Comparison of ENCODE assay signal across 20 cellular contexts in genomic region chr14:100371773-100372172, GRCh38. TPM values are rescaled to one million over a fixed set of nuclear protein-coding genes. Genes with fewer than 3 reads are reported as not detected.
DNase-seq lines count a peak whose midpoint lies in the region; ATAC-seq and TF ChIP-seq lines count a peak whose summit lies in the region.
"Had no signal": no experiment of that assay in that cellular context is flagged by ENCODE, and none has a peak within 500 bp of the region (broad histone marks: within the 10 kb centered on the region; RNA-seq: fewer than 3 reads in every experiment).

No MANE protein-coding gene starts in this region.

- DNase-seq in activated naive CD4-positive, alpha-beta T cell treated with anti-CD3 and anti-CD28 coated beads, Interleukin-2, amount 10 ng/mL, durations not matched to agents 7 days and 5 days, result no peak
- no peak for DNase-seq in activated naive CD4-positive, alpha-beta T cell treated with anti-CD3 and anti-CD28 coated beads, Interleukin-2, amount 50 U/mL, for 16 hours
- DNase-seq in IMR-90 (no peak), fibroblast of the aortic adventitia (ENCODE audit: low read depth) (no peak), gastrocnemius medialis (no peak), amygdala (lab: John Stamatoyannopoulos, UW) (no peak), NCI-H2171 treated with DMSO at 0.1 percent for 48 hours (lab: John Stamatoyannopoulos, UW) (no peak), stomach (no peak)
- DNase-seq: activated CD8-positive, alpha-beta memory T cell treated with anti-CD3 and anti-CD28 coated beads, Interleukin-2, amount 50 U/mL, for 48 hours; COR-L47; dermis blood vessel endothelial cell; esophagus squamous epithelium; GDM1; NCI-H187 treated with DMSO at 0.1 percent for 48 hours; NCI-H524 treated with DMSO at 0.1 percent for 48 hours; right lobe of liver; SK-N-SH; stimulated activated CD4-positive, alpha-beta T cell treated with anti-CD3 and anti-CD28 coated beads, Interleukin-2, amount 100 ng/mL, for 48 hours; stimulated activated CD8-positive, alpha-beta memory T cell treated with anti-CD3 and anti-CD28 coated beads, Interleukin-4, amount 100 ng/mL, for 48 hours had no signal

- H3K79me1 ChIP-seq in IMR-90 (ENCODE audit: low read depth in 1 of 2, low read length in 2 of 2), result peaks cover 27 to 72% of the 10 kb centered on the region in 2 experiments

- peaks cover 11% of the 10 kb centered on the region; the same call in 1 of the 2 replicates for H4K20me1 ChIP-seq in IMR-90 (ENCODE audit: insufficient read depth, low read length)

- H4K5ac ChIP-seq in IMR-90 (ENCODE audit: low read depth, low read length), result no peak overlapping the region

- dilution Hi-C loops in IMR-90 (cut with HindIII; ENCODE audit: low sequenced_read_pairs, unreplicated experiment), result no loop called here

- no peaks in the 10 kb centered on the region for H3K9me3 Mint-ChIP-seq in activated naive CD4-positive, alpha-beta T cell treated with anti-CD3 and anti-CD28 coated beads, Interleukin-2, amount 10 ng/mL, durations not matched to agents 7 days and 5 days

- TF ChIP-seq CTCF in IMR-90 (conservative IDR thresholded peaks at IDR 0.05; ENCODE audit: low read depth, low read length), result no peak
- TF ChIP-seq CTCF in fibroblast of the aortic adventitia (IDR thresholded peaks at IDR 0.05; ENCODE audit: insufficient read depth, low read length), result no peak
- TF ChIP-seq CTCF in gastrocnemius medialis (IDR thresholded peaks at IDR 0.05 in 4 of 5, conservative IDR thresholded peaks at IDR 0.05 in 1 of 5), result no peak
- TF ChIP-seq CTCF in stomach (IDR thresholded peaks at IDR 0.05), result no peak

- peak overlapping the region; percentile 50; the same call in 1 of the 2 replicates for H3K4me2 ChIP-seq in IMR-90 (ENCODE audit: low read depth, low read length)
- H3K4me2 ChIP-seq: SK-N-SH had no signal

- H3K4ac ChIP-seq in IMR-90 (ENCODE audit: low read depth, low read length), result no peak overlapping the region

- no peak overlapping the region; the same call in 1 of the 2 replicates for H3K18ac ChIP-seq in IMR-90 (ENCODE audit: low read depth, low read length)

- H3K9me3 ChIP-seq in IMR-90 (ENCODE audit: control insufficient read depth, insufficient read depth, low read length) (no peaks in the 10 kb centered on the region), gastrocnemius medialis (no peaks in the 10 kb centered on the region), stomach (no peaks in the 10 kb centered on the region)
- H3K9me3 ChIP-seq: esophagus squamous epithelium, right lobe of liver, SK-N-SH had no signal

- in situ Hi-C loops in IMR-90 (cut with MboI; ENCODE audit: low sequenced_read_pairs), result no loop called here
- in situ Hi-C loops in gastrocnemius medialis (cut with MboI; ENCODE audit: low sequenced_read_pairs in 4 of 4), result no loop called here

- H3K23ac ChIP-seq in IMR-90 (ENCODE audit: low read depth, low read length), result no peak overlapping the region

- no peak overlapping the region for H3K4me3 Mint-ChIP-seq in activated naive CD4-positive, alpha-beta T cell treated with anti-CD3 and anti-CD28 coated beads, Interleukin-2, amount 10 ng/mL, durations not matched to agents 7 days and 5 days

- H2BK120ac ChIP-seq in IMR-90 (ENCODE audit: low read depth, low read length), result no peak overlapping the region

- peaks cover 17% of the 10 kb centered on the region for H3K9me1 ChIP-seq in IMR-90 (ENCODE audit: insufficient read depth, low read length)

- TF ChIP-seq EP300 in stomach (IDR thresholded peaks at IDR 0.05), result no peak

- H3K14ac ChIP-seq in IMR-90 (replicated peaks; ENCODE audit: low read depth, low read length), result no peak overlapping the region

- H2AK5ac ChIP-seq in IMR-90 (ENCODE audit: low read depth, low read length), result peak overlapping the region; percentile 62; the same call in 1 of the 2 replicates

- no peak overlapping the region for H2BK15ac ChIP-seq in IMR-90 (ENCODE audit: low read depth, low read length)

- H3K27me3 Mint-ChIP-seq in activated naive CD4-positive, alpha-beta T cell treated with anti-CD3 and anti-CD28 coated beads, Interleukin-2, amount 10 ng/mL, durations not matched to agents 7 days and 5 days, result no peaks in the 10 kb centered on the region

- intact Hi-C loops in IMR-90 (cut with micrococcal nuclease), result no loop called here
- intact Hi-C loops in gastrocnemius medialis (cut with DNase I; ENCODE audit: low total_unique reads), result no loop called here
- intact Hi-C loops in stomach (cut with DNase I; ENCODE audit: low total_unique reads), result loop anchor here (10.0 kb wide), 1 partner anchor 87 kb away; no protein-coding TSS in a partner anchor

- H3K4me3 ChIP-seq in IMR-90 (ENCODE audit: insufficient read depth, low read depth, low read length) (no peak overlapping the region), fibroblast of the aortic adventitia (ENCODE audit: low read depth, low read length) (peak overlapping the region; percentile 41), gastrocnemius medialis (peak overlapping the region in 2 of 4 donors; percentile 0 to 90), stomach (peak overlapping the region in 1 of 4 donors; percentile 67)
- H3K4me3 ChIP-seq: esophagus squamous epithelium, right lobe of liver had no signal

- H3K56ac ChIP-seq in IMR-90 (ENCODE audit: extremely low read depth, insufficient read depth, low read length), result no peak overlapping the region

- peak overlapping the region; percentile 3 for H3K27ac Mint-ChIP-seq in activated naive CD4-positive, alpha-beta T cell treated with anti-CD3 and anti-CD28 coated beads, Interleukin-2, amount 10 ng/mL, durations not matched to agents 7 days and 5 days

- no peak overlapping the region for H2AFZ ChIP-seq in IMR-90 (replicated peaks; ENCODE audit: low read length, poor library complexity)

- H3K4me1 Mint-ChIP-seq in activated naive CD4-positive, alpha-beta T cell treated with anti-CD3 and anti-CD28 coated beads, Interleukin-2, amount 10 ng/mL, durations not matched to agents 7 days and 5 days, result peaks cover 67% of the 10 kb centered on the region

- no peak for ATAC-seq in IMR-90 (ENCODE audit: low read depth)
- ATAC-seq in gastrocnemius medialis, result no peak
- ATAC-seq: right lobe of liver had no signal

- H3K27me3 ChIP-seq in IMR-90 (ENCODE audit: control insufficient read depth, insufficient read depth, low read length) (no peaks in the 10 kb centered on the region), gastrocnemius medialis (no peaks in the 10 kb centered on the region), stomach (no peaks in the 10 kb centered on the region)
- H3K27me3 ChIP-seq: esophagus squamous epithelium, right lobe of liver had no signal

- no peak overlapping the region for H2BK20ac ChIP-seq in IMR-90 (ENCODE audit: low read depth, low read length)

- no peak for TF ChIP-seq POLR2A in IMR-90 (IDR thresholded peaks at IDR 0.05; ENCODE audit: low read depth, low read length)
- TF ChIP-seq POLR2A in gastrocnemius medialis (IDR thresholded peaks at IDR 0.05), result no peak
- no peak for TF ChIP-seq POLR2A in stomach (IDR thresholded peaks at IDR 0.05)

- POLR2A ChIA-PET in IMR-90 (lab: Charles Lee; ENCODE audit: unreplicated experiment), result no interaction called here

- H3K27ac ChIP-seq in IMR-90 (ENCODE audit: insufficient read depth, low read length) (no peak overlapping the region; the same call in 1 of the 2 replicates), gastrocnemius medialis (peak overlapping the region; percentile 3 to 88 (median 65)), stomach (peak overlapping the region in 1 of 5 donors; percentile 95)
- H3K27ac ChIP-seq: esophagus squamous epithelium had no signal

- WGBS in IMR-90 (ENCODE audit: extremely low coverage in 2 of 2, insufficient read length in 1 of 2), 2 experiments, result 88% methylated on average over 6 of the region's 6 CpGs; no CpG with 5 or more reads in 1 of the 2 experiments
- WGBS in stomach, 5 donors, result 82 to 87% (median 84%) methylated on average over 6 of the region's 6 CpGs

- H3K4me1 ChIP-seq in IMR-90 (ENCODE audit: control insufficient read depth, insufficient read depth, low read length) (peaks cover 13% of the 10 kb centered on the region), gastrocnemius medialis (peaks cover 11 to 15% of the 10 kb centered on the region in 2 donors), stomach (peaks cover 14 to 55% (median 32%) of the 10 kb centered on the region in 4 donors)

- H2BK5ac ChIP-seq in IMR-90 (ENCODE audit: low read depth, low read length, poor library complexity, severe bottlenecking), result no peak overlapping the region

- no peak overlapping the region for H4K8ac ChIP-seq in IMR-90 (ENCODE audit: low read depth in 2 of 2, low read length in 2 of 2)

- no peak overlapping the region for H4K91ac ChIP-seq in IMR-90 (ENCODE audit: insufficient read depth, low read depth, low read length)

- no TSS peak for BruUV-seq in IMR-90 (replicated peaks; lab: Mats Ljungman, UMichigan)

- H3K36me3 ChIP-seq in IMR-90 (ENCODE audit: control insufficient read depth, insufficient read depth, low read length), result peaks cover 31% of the 10 kb centered on the region
- H3K36me3 ChIP-seq in gastrocnemius medialis, result peaks cover 0 to 17% of the 10 kb centered on the region in 2 donors
- H3K36me3 ChIP-seq in stomach, result peaks cover 11 to 45% (median 34%) of the 10 kb centered on the region in 4 donors

- H3K36me3 Mint-ChIP-seq in activated naive CD4-positive, alpha-beta T cell treated with anti-CD3 and anti-CD28 coated beads, Interleukin-2, amount 10 ng/mL, durations not matched to agents 7 days and 5 days, result peaks cover 55% of the 10 kb centered on the region

- TF ChIP-seq RAD21 in IMR-90 (IDR thresholded peaks at IDR 0.05; ENCODE audit: low read length), result no peak

- H3K9ac ChIP-seq in IMR-90 (ENCODE audit: low read depth, low read length), result peak overlapping the region; percentile 17; the same call in 1 of the 2 replicates
- H3K9ac ChIP-seq: SK-N-SH had no signal

- CTCF ChIA-PET in activated naive CD4-positive, alpha-beta T cell treated with anti-CD3 and anti-CD28 coated beads, Interleukin-2, amount 10 ng/mL, durations not matched to agents 7 days and 5 days (lab: Charles Lee), result interaction anchor here (1.8 kb wide), 1 partner anchor 284 kb away, joined by 3 read pairs; no protein-coding TSS in a partner anchor
- CTCF ChIA-PET in IMR-90 (lab: Yijun Ruan, JAX), result interaction anchor here (0.6 kb wide), 1 partner anchor 30 kb away, joined by 3 read pairs; no protein-coding TSS in a partner anchor

- H2AK9ac ChIP-seq in IMR-90 (replicated peaks; ENCODE audit: low read depth, low read length, poor library complexity), result no peak overlapping the region

RNA-seq across cellular contexts. Expression of gene WDR25, which starts 4.5 kb away (rescaled TPM):
- 22.5 and 25.8 TPM in 2 replicates for total RNA-seq in IMR-90 (2012; rRNA removed)
- polyA plus RNA-seq in IMR-90 (2012; rRNA removed), result 16.6 and 16.9 TPM in 2 replicates
- 14.0 and 18.1 TPM in 2 replicates for polyA plus RNA-seq in IMR-90 (2012; cell fraction: cytosol; rRNA removed)
- polyA plus RNA-seq in IMR-90 (2012; cell fraction: nucleus; rRNA removed; ENCODE audit: low replicate concordance), result 9.9 and 11.9 TPM in 2 replicates
- 15.7 and 21.1 TPM in 2 replicates for total RNA-seq in fibroblast of the aortic adventitia (ENCODE audit: low replicate concordance)
- total RNA-seq in gastrocnemius medialis, result 10 to 100 TPM in 2 of 4 donors, 1 to 10 TPM in 2; 5.9 to 12.2 (median 10.4) TPM
- 10 to 100 TPM in 1 of 5 donors, 1 to 10 TPM in 4; 1.3 to 10.5 (median 8.7) TPM for total RNA-seq in stomach
- 10 to 100 TPM in 1 of 3 donors, 1 to 10 TPM in 2; 5.3 to 13.6 (median 8.3) TPM for polyA plus RNA-seq in stomach

RNA-seq across cellular contexts. Expression of gene SLC25A47, which starts 48.6 kb away (rescaled TPM):
- not detected in 2 replicates for total RNA-seq in IMR-90 (2012; rRNA removed)
- not detected in 2 replicates for polyA plus RNA-seq in IMR-90 (2012; rRNA removed)
- 0.02 TPM in 1 of 2 replicates, not detected in the other for polyA plus RNA-seq in IMR-90 (2012; cell fraction: cytosol; rRNA removed)
- polyA plus RNA-seq in IMR-90 (2012; cell fraction: nucleus; rRNA removed; ENCODE audit: low replicate concordance), result 0.10 TPM in 1 of 2 replicates, not detected in the other
- not detected in 2 replicates for total RNA-seq in fibroblast of the aortic adventitia (ENCODE audit: low replicate concordance)
- total RNA-seq in gastrocnemius medialis, result 1 to 10 TPM in 1 of 4 donors, under 1 TPM in 1, not detected in 2; 0.46 to 1.3 TPM
- total RNA-seq in stomach, result under 1 TPM in 1 of 5 donors, not detected in 4; 0.73 TPM
- not detected for polyA plus RNA-seq in stomach
- total RNA-seq: dermis blood vessel endothelial cell, esophagus squamous epithelium, ureter had no signal
- polyA plus RNA-seq: SK-N-SH had no signal
